1 cellular context compared by ENCODE assay signal in genomic region chr1:24921938-24922662, GRCh38.
A peak's percentile ranks its signal among the peaks of the same experiment; 100 is the strongest.
TF ChIP-seq lines count a peak whose summit lies in the region.

No MANE protein-coding gene starts in this region.

TF ChIP-seq in GM12878, 131 proteins besides CTCF, POLR2A, EP300 and RAD21:
- TF ChIP-seq JUND (IDR thresholded peaks at IDR 0.05; ENCODE audit: low read depth, low read length) (no peak), E4F1 (IDR thresholded peaks at IDR 0.05; ENCODE audit: borderline replicate concordance, partially characterized antibody) (no peak), YBX1 (IDR thresholded peaks at IDR 0.05) (peak; percentile 13; the same call in 1 of the 2 replicates), SUPT20H (IDR thresholded peaks at IDR 0.05; ENCODE audit: borderline replicate concordance, control insufficient read depth, low read depth, low read length) (no peak), SMAD5 (IDR thresholded peaks at IDR 0.05; ENCODE audit: low read depth) (0 out of 2 replicates have a peak, but pooled peaks have one; percentile 39), POLR2AphosphoS5 (IDR thresholded peaks at IDR 0.05; ENCODE audit: low read length) (no peak), ZNF217 (IDR thresholded peaks at IDR 0.05) (no peak), USF2 (IDR thresholded peaks at IDR 0.05; ENCODE audit: borderline replicate concordance, low read depth, low read length) (no peak), SMC3 (IDR thresholded peaks at IDR 0.05; ENCODE audit: borderline replicate concordance, low read length) (no peak), HSF1 (IDR thresholded peaks at IDR 0.05; ENCODE audit: low read depth, low read length) (no peak), ZBTB40 (IDR thresholded peaks at IDR 0.05; ENCODE audit: borderline replicate concordance) (no peak), STAT1 (conservative IDR thresholded peaks at IDR 0.05) (no peak), BMI1 (IDR thresholded peaks at IDR 0.05; ENCODE audit: borderline replicate concordance) (no peak), TAF1 (IDR thresholded peaks at IDR 0.05; ENCODE audit: borderline replicate concordance, low read depth, low read length) (no peak), MEF2A (IDR thresholded peaks at IDR 0.05; ENCODE audit: insufficient read depth, low read depth, low read length) (no peak), NFYA (IDR thresholded peaks at IDR 0.05; ENCODE audit: borderline replicate concordance, low read depth, low read length) (no peak), SREBF2 (IDR thresholded peaks at IDR 0.05; ENCODE audit: low read length) (no peak), POU2F2 (IDR thresholded peaks at IDR 0.05; ENCODE audit: borderline replicate concordance, low read depth, low read length) (no peak), TCF12 (IDR thresholded peaks at IDR 0.05; ENCODE audit: low read depth, low read length) (no peak), TARDBP (IDR thresholded peaks at IDR 0.05; ENCODE audit: borderline replicate concordance) (no peak), HDGF (IDR thresholded peaks at IDR 0.05) (0 out of 2 replicates have a peak, but pooled peaks have one; percentile 17), NR2F1 (conservative IDR thresholded peaks at IDR 0.05) (peak; percentile 34; the same call in 1 of the 2 replicates), RCOR1 (conservative IDR thresholded peaks at IDR 0.05; ENCODE audit: low read depth, low read length) (no peak)
